ENCODE assay signal across 3 cellular contexts in the genomic region with DNA sequence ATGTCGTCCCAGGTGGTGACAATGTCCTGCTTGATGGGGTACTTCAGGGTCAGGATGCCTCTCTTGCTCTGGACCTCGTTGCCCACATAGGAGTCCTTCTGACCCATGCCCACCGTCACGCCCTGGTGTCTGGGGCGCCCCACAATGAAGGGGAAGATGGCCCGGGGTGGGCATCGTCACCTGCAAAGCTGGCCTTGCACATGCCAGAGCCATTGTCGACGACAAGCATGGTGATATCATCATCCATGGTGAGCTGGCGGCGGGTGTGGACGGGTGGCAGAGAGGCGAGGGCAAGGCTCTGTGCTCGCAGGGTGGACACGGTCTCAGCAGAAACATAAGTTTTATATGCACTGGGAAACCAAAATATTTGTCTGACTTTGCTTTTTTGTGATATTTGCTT.
"Had no signal": no experiment of that assay in that cellular context is flagged by ENCODE, and none has a peak within 500 bp of the region (broad histone marks: within the 10 kb centered on the region; RNA-seq: fewer than 3 reads in every experiment).

No MANE protein-coding gene starts in this region.

- ATAC-seq: GM12878 had no signal

- H3K4me3 ChIP-seq: GM12878 had no signal

- DNase-seq: GDM1, GF-D8 had no signal
